1 cellular context compared by ENCODE assay signal in genomic region chr10:21525367-21526183, GRCh38.
TF ChIP-seq lines count a peak whose summit lies in the region.

Gene SKIDA1 (minus strand): TSS chr10:21525682. CDS start chr10:21517822, 7,860 bp downstream.

TF ChIP-seq in HepG2, 621 proteins besides CTCF, POLR2A, EP300 and RAD21 (continued from another document and continues in another):
- TF ChIP-seq ZNF687 (CRISPR knock-in tag; IDR thresholded peaks at IDR 0.05) (peak; percentile 97), ZKSCAN8 (CRISPR knock-in tag; IDR thresholded peaks at IDR 0.05; ENCODE audit: borderline replicate concordance) (peak; percentile 71; the same call in 1 of the 2 replicates), KLF12 (CRISPR knock-in tag; IDR thresholded peaks at IDR 0.05; ENCODE audit: borderline replicate concordance) (peak; percentile 36; the same call in 1 of the 2 replicates), HOXA9 (CRISPR knock-in tag; IDR thresholded peaks at IDR 0.05; ENCODE audit: borderline replicate concordance) (no peak), ZNF720 (CRISPR knock-in tag; IDR thresholded peaks at IDR 0.05) (no peak), ZMYM2 (CRISPR knock-in tag; IDR thresholded peaks at IDR 0.05) (peak; percentile 61; the same call in 1 of the 2 replicates), ZMYM3 (CRISPR knock-in tag; IDR thresholded peaks at IDR 0.05) (no peak), ZNF292 (CRISPR knock-in tag; IDR thresholded peaks at IDR 0.05; ENCODE audit: borderline replicate concordance, low read depth) (peak; percentile 40), ZNF841 (CRISPR knock-in tag; IDR thresholded peaks at IDR 0.05; ENCODE audit: borderline replicate concordance) (no peak), ZNF3 (CRISPR knock-in tag; IDR thresholded peaks at IDR 0.05) (peak; percentile 43; the same call in 1 of the 2 replicates), ZNF33A (CRISPR knock-in tag; IDR thresholded peaks at IDR 0.05; ENCODE audit: borderline replicate concordance) (0 out of 2 replicates have a peak, but pooled peaks have one; percentile 43), MAFF (IDR thresholded peaks at IDR 0.05; ENCODE audit: low read depth, low read length) (no peak), ZNF768 (CRISPR knock-in tag; IDR thresholded peaks at IDR 0.05) (no peak), U2AF2 (IDR thresholded peaks at IDR 0.05; ENCODE audit: low read depth, low read length) (peak; percentile 77; the same call in 1 of the 2 replicates), ZNF710 (CRISPR knock-in tag; IDR thresholded peaks at IDR 0.05; ENCODE audit: borderline replicate concordance) (peak; percentile 84), ARID2 (CRISPR knock-in tag; IDR thresholded peaks at IDR 0.05; ENCODE audit: borderline replicate concordance) (0 out of 2 replicates have a peak, but pooled peaks have one; percentile 50), SP2 (CRISPR knock-in tag; IDR thresholded peaks at IDR 0.05) (no peak), ZNF12 (CRISPR knock-in tag; IDR thresholded peaks at IDR 0.05) (0 out of 2 replicates have a peak, but pooled peaks have one; percentile 45), SNAPC4 (CRISPR knock-in tag; IDR thresholded peaks at IDR 0.05) (peak; percentile 94), ERF (CRISPR knock-in tag; IDR thresholded peaks at IDR 0.05) (peak; percentile 91), ZKSCAN1 (IDR thresholded peaks at IDR 0.05; ENCODE audit: low read length) (no peak), UBTF (CRISPR knock-in tag; IDR thresholded peaks at IDR 0.05) (no peak; the same call in 1 of the 2 replicates), ZNF276 (CRISPR knock-in tag; IDR thresholded peaks at IDR 0.05; ENCODE audit: low read depth) (peak; percentile 82; the same call in 1 of the 2 replicates), RARA (CRISPR knock-in tag; IDR thresholded peaks at IDR 0.05) (peak; percentile 85), ZSCAN21 (CRISPR knock-in tag; IDR thresholded peaks at IDR 0.05; ENCODE audit: borderline replicate concordance) (peak; percentile 49; the same call in 1 of the 2 replicates), ZNF883 (CRISPR knock-in tag; IDR thresholded peaks at IDR 0.05; ENCODE audit: not compliant biosample characterization) (peak; percentile 51), TSC22D2 (CRISPR knock-in tag; IDR thresholded peaks at IDR 0.05; ENCODE audit: borderline replicate concordance) (peak; percentile 25; the same call in 1 of the 2 replicates), ZBTB46 (CRISPR knock-in tag; IDR thresholded peaks at IDR 0.05; ENCODE audit: borderline replicate concordance) (no peak), ZNF44 (CRISPR knock-in tag; IDR thresholded peaks at IDR 0.05) (0 out of 2 replicates have a peak, but pooled peaks have one; percentile 67), SIN3A (IDR thresholded peaks at IDR 0.05; ENCODE audit: borderline replicate concordance, low read depth, low read length) (peak; percentile 63; the same call in 1 of the 2 replicates), PAF1 (CRISPR knock-in tag; IDR thresholded peaks at IDR 0.05) (no peak), MLXIP (CRISPR knock-in tag; IDR thresholded peaks at IDR 0.05; ENCODE audit: borderline replicate concordance) (no peak), HNRNPK (IDR thresholded peaks at IDR 0.05; ENCODE audit: low read depth, low read length, poor library complexity, severe bottlenecking) (peak; percentile 92), ZNF597 (CRISPR knock-in tag; IDR thresholded peaks at IDR 0.05) (no peak), SP140L (CRISPR knock-in tag; IDR thresholded peaks at IDR 0.05; ENCODE audit: borderline replicate concordance) (no peak), ZNF274 (CRISPR knock-in tag; IDR thresholded peaks at IDR 0.05) (peak; percentile 79; the same call in 1 of the 2 replicates)
